Comparison of ENCODE assay signal across 1 cellular context in the genomic region with DNA sequence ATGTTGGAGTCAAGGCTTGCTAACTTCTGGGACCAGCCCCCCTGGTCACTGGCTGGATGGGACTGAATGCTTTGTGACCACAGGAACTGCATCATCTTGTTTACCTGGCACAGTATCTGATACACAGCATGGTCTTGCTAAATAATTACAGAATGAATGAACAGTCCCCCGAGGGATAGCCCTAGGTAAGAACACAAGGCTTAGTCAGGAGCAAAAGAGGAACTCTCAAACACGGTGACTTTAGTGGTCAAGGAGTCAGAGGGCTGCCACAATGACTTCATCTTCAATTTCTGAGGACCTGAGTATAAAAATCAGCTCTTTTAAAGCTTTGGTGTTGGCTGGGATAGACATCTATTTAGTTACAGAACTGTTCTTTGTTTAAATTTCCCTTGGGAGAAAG.
A peak's percentile ranks its signal among the peaks of the same experiment; 100 is the strongest.
TF ChIP-seq lines count a peak whose summit lies in the region.

No MANE protein-coding gene starts in this region.

TF ChIP-seq in GM12878, 131 proteins besides CTCF, POLR2A, EP300 and RAD21:
- no peak for TF ChIP-seq GATAD2B (conservative IDR thresholded peaks at IDR 0.05; ENCODE audit: low read depth)
- peak; percentile 60; the same call in 1 of the 2 replicates for TF ChIP-seq SPI1 (IDR thresholded peaks at IDR 0.05; ENCODE audit: borderline replicate concordance, insufficient read depth, low read depth, low read length)
